24 cellular contexts compared by ENCODE assay signal in the genomic region with DNA sequence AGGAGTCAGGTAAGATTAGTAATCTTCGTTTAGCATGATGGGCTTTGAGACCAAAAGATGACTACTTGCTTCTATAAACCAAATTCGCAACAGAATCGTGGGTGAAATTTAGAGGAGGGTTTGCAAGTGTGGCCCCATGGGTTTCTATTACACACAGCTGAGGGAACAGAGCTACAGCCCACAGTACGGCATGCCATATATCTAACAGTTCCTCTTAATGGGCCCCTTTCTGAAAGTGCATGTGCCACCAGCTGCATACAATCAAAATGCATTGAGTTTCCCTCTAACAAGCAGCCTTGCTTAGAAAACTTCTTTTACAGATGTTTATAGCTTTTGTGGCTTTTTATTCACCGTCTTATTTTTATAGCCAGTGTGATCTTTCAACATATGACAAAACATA.
"Had no signal": no experiment of that assay in that cellular context is flagged by ENCODE, and none has a peak within 500 bp of the region (broad histone marks: within the 10 kb centered on the region; RNA-seq: fewer than 3 reads in every experiment).

No MANE protein-coding gene starts in this region.

- H3K27me3 Mint-ChIP-seq: activated naive CD4-positive, alpha-beta T cell treated with anti-CD3 and anti-CD28 coated beads, Interleukin-2, amount 50 U/mL, for 24 hours had no signal

- DNase-seq: activated CD4-positive, alpha-beta T cell treated with anti-CD3 and anti-CD28 coated beads, Interleukin-2, amount 10 ng/mL, durations not matched to agents 7 days and 5 days; activated CD4-positive, CD25-positive, alpha-beta regulatory T cell treated with anti-CD3 and anti-CD28 coated beads, Interleukin-2, amount 50 U/mL, for 72 hours; activated CD8-positive, alpha-beta memory T cell treated with anti-CD3 and anti-CD28 coated beads, Interleukin-2, amount 10 ng/mL, durations not matched to agents 7 days and 5 days; activated CD8-positive, alpha-beta T cell treated with anti-CD3 and anti-CD28 coated beads for 36 hours; activated gamma-delta T cell; activated T-cell treated with anti-CD3 and anti-CD28 coated beads for 4 hours; anterior cingulate cortex; body of pancreas; cortex of kidney; endodermal cell; head of caudate nucleus; mesenchymal stem cell; nephron progenitor cell; pancreas; right cardiac atrium; stimulated activated CD4-positive, alpha-beta T cell treated with anti-CD3 and anti-CD28 coated beads, Interleukin-12 subunit alpha, Interleukin-12 subunit beta, amount 100 ng/mL, for 4 hours; stimulated activated CD4-positive, alpha-beta T cell treated with anti-CD3 and anti-CD28 coated beads, Interleukin-4, amount 100 ng/mL, for 4 hours; substantia nigra; thyroid gland; WERI-Rb-1 had no signal

- H3K36me3 ChIP-seq: cardiac muscle cell, gastroesophageal sphincter, pancreas, thyroid gland, WERI-Rb-1 had no signal

- H3K4me3 Mint-ChIP-seq: activated CD4-positive, alpha-beta T cell treated with anti-CD3 and anti-CD28 coated beads, Interleukin-2, amount 10 ng/mL, durations not matched to agents 7 days and 5 days; activated CD8-positive, alpha-beta memory T cell treated with anti-CD3 and anti-CD28 coated beads, Interleukin-2, amount 10 ng/mL, durations not matched to agents 7 days and 5 days; activated CD8-positive, alpha-beta T cell treated with anti-CD3 and anti-CD28 coated beads for 36 hours; activated naive CD4-positive, alpha-beta T cell treated with anti-CD3 and anti-CD28 coated beads, Interleukin-2, amount 50 U/mL, for 24 hours; endodermal cell; nephron progenitor cell; stimulated activated naive CD8-positive, alpha-beta T cell treated with anti-CD3 and anti-CD28 coated beads, Interleukin-15, Interleukin-2, amounts not matched to agents 100 ng/mL and 50 ng/mL, for 24 hours had no signal

- H3K27ac ChIP-seq: body of pancreas, cardiac muscle cell, gastroesophageal sphincter, pancreas, thyroid gland, WERI-Rb-1 had no signal

- H3K4me3 ChIP-seq: body of pancreas, cardiac muscle cell, gastroesophageal sphincter, pancreas, thyroid gland had no signal

- H3K27ac Mint-ChIP-seq: activated CD4-positive, alpha-beta T cell treated with anti-CD3 and anti-CD28 coated beads, Interleukin-2, amount 10 ng/mL, durations not matched to agents 7 days and 5 days; activated CD8-positive, alpha-beta memory T cell treated with anti-CD3 and anti-CD28 coated beads, Interleukin-2, amount 10 ng/mL, durations not matched to agents 7 days and 5 days; activated CD8-positive, alpha-beta T cell treated with anti-CD3 and anti-CD28 coated beads for 36 hours; activated naive CD4-positive, alpha-beta T cell treated with anti-CD3 and anti-CD28 coated beads, Interleukin-2, amount 50 U/mL, for 24 hours; endodermal cell; nephron progenitor cell; stimulated activated naive CD8-positive, alpha-beta T cell treated with anti-CD3 and anti-CD28 coated beads, Interleukin-15, Interleukin-2, amounts not matched to agents 100 ng/mL and 50 ng/mL, for 24 hours had no signal

- H3K36me3 Mint-ChIP-seq: activated CD8-positive, alpha-beta memory T cell treated with anti-CD3 and anti-CD28 coated beads, Interleukin-2, amount 10 ng/mL, durations not matched to agents 7 days and 5 days; activated naive CD4-positive, alpha-beta T cell treated with anti-CD3 and anti-CD28 coated beads, Interleukin-2, amount 50 U/mL, for 24 hours had no signal

- H3K9me3 Mint-ChIP-seq: activated CD4-positive, alpha-beta T cell treated with anti-CD3 and anti-CD28 coated beads, Interleukin-2, amount 10 ng/mL, durations not matched to agents 7 days and 5 days; activated CD8-positive, alpha-beta T cell treated with anti-CD3 and anti-CD28 coated beads for 36 hours; activated naive CD4-positive, alpha-beta T cell treated with anti-CD3 and anti-CD28 coated beads, Interleukin-2, amount 50 U/mL, for 24 hours; endodermal cell; nephron progenitor cell; stimulated activated naive CD8-positive, alpha-beta T cell treated with anti-CD3 and anti-CD28 coated beads, Interleukin-15, Interleukin-2, amounts not matched to agents 100 ng/mL and 50 ng/mL, for 24 hours had no signal

- H3K9me3 ChIP-seq: body of pancreas, gastroesophageal sphincter, pancreas, thyroid gland had no signal

- H3K4me1 Mint-ChIP-seq: activated CD4-positive, alpha-beta T cell treated with anti-CD3 and anti-CD28 coated beads, Interleukin-2, amount 10 ng/mL, durations not matched to agents 7 days and 5 days; activated CD8-positive, alpha-beta memory T cell treated with anti-CD3 and anti-CD28 coated beads, Interleukin-2, amount 10 ng/mL, durations not matched to agents 7 days and 5 days; activated naive CD4-positive, alpha-beta T cell treated with anti-CD3 and anti-CD28 coated beads, Interleukin-2, amount 50 U/mL, for 24 hours had no signal
